8 cellular contexts compared by ENCODE assay signal in the genomic region with DNA sequence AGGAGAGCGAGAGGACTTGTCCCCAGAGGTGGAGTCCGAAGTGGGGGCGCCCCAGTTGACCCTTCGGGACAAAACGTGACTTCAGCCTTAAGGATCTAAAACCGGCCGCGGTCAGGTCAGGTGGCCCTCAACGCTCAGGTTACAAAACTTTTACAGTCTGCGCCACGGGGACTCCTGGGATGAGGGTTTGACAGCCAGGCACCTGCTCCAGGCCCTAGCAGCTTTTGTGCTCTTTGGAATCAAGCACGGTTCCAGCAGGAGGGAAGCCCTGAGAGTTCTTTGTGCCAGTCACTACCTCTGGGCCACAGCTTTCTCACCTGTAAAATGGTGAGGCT. TPM values are rescaled to one million over a fixed set of nuclear protein-coding genes. Genes with fewer than 3 reads are reported as not detected.
DNase-seq lines count a peak whose midpoint lies in the region; ATAC-seq and TF ChIP-seq lines count a peak whose summit lies in the region.

No MANE protein-coding gene starts in this region.

- peak overlapping the region in 2 of 3 donors; percentile 10 to 89 for H3K27ac Mint-ChIP-seq in IgD-negative memory B cell

- H3K27me3 Mint-ChIP-seq in IgD-negative memory B cell, result no peaks in the 10 kb centered on the region

- no peaks in the 10 kb centered on the region for H3K36me3 Mint-ChIP-seq in IgD-negative memory B cell

- H3K4me1 ChIP-seq in adipocyte (ENCODE audit: control insufficient read depth, insufficient read depth, low read length), result peaks cover 19% of the 10 kb centered on the region
- peaks cover 28% of the 10 kb centered on the region for H3K4me1 ChIP-seq in stomach smooth muscle (ENCODE audit: control insufficient read depth, insufficient read depth, low read length)

- peak overlapping the region; percentile 96 for H3K27ac ChIP-seq in stomach smooth muscle (ENCODE audit: low read length)

- peak overlapping the region in 1 of 4 donors; percentile 77 for H3K4me3 Mint-ChIP-seq in IgD-negative memory B cell

- no peak for TF ChIP-seq CTCF in GM20000 (IDR thresholded peaks at IDR 0.05; ENCODE audit: extremely low read depth, missing control alignments)

- H3K27me3 ChIP-seq in adipocyte (replicated peaks; ENCODE audit: control insufficient read depth, insufficient read depth, low read length) (no peaks in the 10 kb centered on the region), stomach smooth muscle (ENCODE audit: control insufficient read depth in 1 of 2, insufficient read depth in 2 of 2, low read length in 2 of 2) (no peaks in the 10 kb centered on the region)

- peak overlapping the region; percentile 82 for H3K4me3 ChIP-seq in adipocyte (ENCODE audit: low read length)
- H3K4me3 ChIP-seq in iPS-18c (ENCODE audit: insufficient read depth, low read depth, low read length), result peak overlapping the region; percentile 74
- peak overlapping the region; percentile 81 to 88 for H3K4me3 ChIP-seq in stomach smooth muscle (ENCODE audit: low read length in 2 of 2)

- H3K9ac ChIP-seq in adipocyte (ENCODE audit: low read length), result peak overlapping the region; percentile 84
- peak overlapping the region; percentile 86 to 90 for H3K9ac ChIP-seq in stomach smooth muscle (ENCODE audit: low read length in 2 of 2)

- H3K9me3 ChIP-seq in adipocyte (ENCODE audit: control insufficient read depth, low read length), result no peaks in the 10 kb centered on the region
- H3K9me3 ChIP-seq in iPS-18c (ENCODE audit: control insufficient read depth, insufficient read depth, low read length), result no peaks in the 10 kb centered on the region
- no peaks in the 10 kb centered on the region for H3K9me3 ChIP-seq in stomach smooth muscle (ENCODE audit: control insufficient read depth in 2 of 2, low read length in 2 of 2)

- H3K36me3 ChIP-seq in adipocyte (ENCODE audit: control insufficient read depth, insufficient read depth, low read length, severe bottlenecking) (no peaks in the 10 kb centered on the region), stomach smooth muscle (ENCODE audit: control insufficient read depth in 2 of 2, insufficient read depth in 2 of 2, low read length in 2 of 2) (no peaks in the 10 kb centered on the region)

- no peaks in the 10 kb centered on the region for H3K9me3 Mint-ChIP-seq in IgD-negative memory B cell

- DNase-seq in adipocyte (ENCODE audit: low read depth) (no peak), HuH-7.5 (ENCODE audit: low spot score) (no peak), GM20000 (ENCODE audit: low spot score) (no peak), SW480 (ENCODE audit: low spot score) (no peak)

- H3K4me1 Mint-ChIP-seq in IgD-negative memory B cell, result peaks cover 0 to 6% (median 2%) of the 10 kb centered on the region in 3 donors

- ATAC-seq in GM21360 (IDR thresholded peaks at IDR 0.05; ENCODE audit: unreplicated experiment), result no peak

RNA-seq across cellular contexts. Expression of gene ZC2HC1C, which starts 0.3 kb away (rescaled TPM):
- polyA plus RNA-seq in IgD-negative memory B cell, result 3.1 TPM

RNA-seq across cellular contexts. Expression of gene ACYP1, which starts 6.0 kb away (rescaled TPM):
- 15.2 TPM for polyA plus RNA-seq in IgD-negative memory B cell

RNA-seq across cellular contexts. Expression of gene MLH3, which starts 18.5 kb away (rescaled TPM):
- 8.4 TPM for polyA plus RNA-seq in IgD-negative memory B cell

RNA-seq across cellular contexts. Expression of gene NEK9, which starts 57.1 kb away (rescaled TPM):
- polyA plus RNA-seq in IgD-negative memory B cell, result 16.9 TPM
